Comparison of ENCODE assay signal across 37 cellular contexts in the genomic region with DNA sequence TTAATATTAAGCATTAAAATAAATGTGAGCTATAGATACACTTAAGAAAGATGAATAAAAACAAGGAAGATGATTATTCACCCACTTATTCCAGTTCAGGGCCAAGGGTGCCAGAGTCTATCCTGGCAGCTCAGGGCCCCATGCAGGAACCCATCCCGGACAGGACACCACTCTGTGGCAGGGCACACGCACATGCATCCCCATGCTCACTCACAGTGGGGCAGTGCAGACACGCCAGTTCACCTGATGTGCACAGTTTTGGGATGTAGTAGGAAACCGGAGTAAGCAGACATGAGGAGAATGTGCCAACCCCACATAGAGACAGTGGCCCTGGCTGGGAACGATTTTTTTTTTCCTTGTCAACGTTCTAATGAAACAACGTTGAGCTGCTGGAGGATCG.
"Had no signal": no experiment of that assay in that cellular context is flagged by ENCODE, and none has a peak within 500 bp of the region (broad histone marks: within the 10 kb centered on the region; RNA-seq: fewer than 3 reads in every experiment).

No MANE protein-coding gene starts in this region.

- H3K9me3 ChIP-seq: adrenal gland, body of pancreas, breast epithelium had no signal

- DNase-seq: activated B cell treated with CpG ODN at 0.5 μM for 24 hours; activated CD4-positive, alpha-beta memory T cell treated with anti-CD3 and anti-CD28 coated beads for 36 hours; activated CD4-positive, alpha-beta T cell treated with anti-CD3 and anti-CD28 coated beads for 4 hours; activated CD4-positive, alpha-beta T cell treated with anti-CD3 and anti-CD28 coated beads, Interleukin-2, amount 10 ng/mL, durations not matched to agents 24 days and 14 days; activated CD4-positive, alpha-beta T cell treated with anti-CD3 and anti-CD28 coated beads, Interleukin-2, amount 50 U/mL, for 1 hour; activated CD4-positive, alpha-beta T cell treated with anti-CD3 and anti-CD28 coated beads, Interleukin-2, amount 50 U/mL, for 4 hours; activated CD4-positive, CD25-positive, alpha-beta regulatory T cell treated with anti-CD3 and anti-CD28 coated beads, Interleukin-2, amount 50 U/mL, for 72 hours; activated CD8-positive, alpha-beta memory T cell treated with anti-CD3 and anti-CD28 coated beads, Interleukin-2, amount 50 U/mL, for 4 hours; activated CD8-positive, alpha-beta T cell treated with anti-CD3 and anti-CD28 coated beads for 36 hours; activated effector memory CD4-positive, alpha-beta T cell treated with anti-CD3 and anti-CD28 coated beads, Interleukin-2, amount 50 U/mL, for 16 hours; activated gamma-delta T cell treated with Interleukin-2 at 50 U/mL for 16 hours; activated naive CD4-positive, alpha-beta T cell; activated naive CD4-positive, alpha-beta T cell treated with anti-CD3 and anti-CD28 coated beads for 36 hours; activated naive CD4-positive, alpha-beta T cell treated with anti-CD3 and anti-CD28 coated beads, Interleukin-2, amount 50 U/mL, for 16 hours; activated naive CD8-positive, alpha-beta T cell treated with anti-CD3 and anti-CD28 coated beads for 36 hours; activated T-cell treated with anti-CD3 and anti-CD28 coated beads for 4 hours; activated T-cell treated with anti-CD3 and anti-CD28 coated beads, Interleukin-2, amount 50 U/mL, for 1 hour; activated T-cell treated with anti-CD3 and anti-CD28 coated beads, Interleukin-2, amount 50 U/mL, for 4 hours; activated T-cell treated with anti-CD3 and anti-CD28 coated beads, Interleukin-2, amount 50 U/mL, for 72 hours; adrenal gland; amniotic stem cell; aorta; body of pancreas; brain microvascular endothelial cell; central memory CD4-positive, alpha-beta T cell; T-helper 1 cell; T-helper 2 cell; T-helper 9 cell had no signal

- ATAC-seq: activated CD8-positive, alpha-beta T cell treated with anti-CD3 and anti-CD28 coated beads for 36 hours; activated naive CD4-positive, alpha-beta T cell treated with anti-CD3 and anti-CD28 coated beads, Interleukin-2, amount 50 U/mL, for 72 hours; activated T-cell treated with anti-CD3 and anti-CD28 coated beads, Interleukin-2, amount 50 U/mL, for 4 hours; activated T-cell treated with anti-CD3 and anti-CD28 coated beads, Interleukin-2, amount 50 U/mL, for 72 hours; activated T-helper 17 cell treated with anti-CD3 and anti-CD28 coated beads, Interleukin-2, amount 50 U/mL, for 72 hours; body of pancreas had no signal

- H3K9me3 Mint-ChIP-seq: activated B cell treated with CpG ODN at 0.5 μM for 24 hours; activated CD4-positive, alpha-beta memory T cell treated with anti-CD3 and anti-CD28 coated beads for 36 hours; activated CD4-positive, alpha-beta T cell treated with anti-CD3 and anti-CD28 coated beads, Interleukin-2, amount 10 ng/mL, durations not matched to agents 24 days and 14 days; activated CD8-positive, alpha-beta T cell treated with anti-CD3 and anti-CD28 coated beads for 36 hours; activated naive CD4-positive, alpha-beta T cell treated with anti-CD3 and anti-CD28 coated beads for 36 hours; activated naive CD4-positive, alpha-beta T cell treated with anti-CD3 and anti-CD28 coated beads, Interleukin-2, amount 50 U/mL, for 72 hours; activated naive CD8-positive, alpha-beta T cell treated with anti-CD3 and anti-CD28 coated beads for 36 hours; activated T-cell treated with anti-CD3 and anti-CD28 coated beads, Interleukin-2, amount 50 U/mL, for 4 hours; activated T-cell treated with anti-CD3 and anti-CD28 coated beads, Interleukin-2, amount 50 U/mL, for 72 hours; activated T-helper 1 cell treated with anti-CD3 and anti-CD28 coated beads, Interleukin-12 subunit alpha, Interleukin-12 subunit beta, Interleukin-2, Interleukin-4 antibody, amounts not matched to agents 30 ng/mL and 10 ng/mL and 1 ng/mL, durations not matched to agents 14 hours and 24 hours and 36 hours; activated T-helper 17 cell treated with anti-CD3 and anti-CD28 coated beads, Interleukin-2, amount 50 U/mL, for 72 hours; T-helper 1 cell treated with Interleukin-12 subunit alpha and Interleukin-12 subunit beta and Interleukin-4 antibody, amounts not matched to agents 30 μg/mL and 1 μg/mL, for 36 hours; T-helper 2 cell treated with Interferon-gamma antibody and Interleukin-4, amounts not matched to agents 5 μg/mL and 100 μg/mL, for 36 hours had no signal

- H3K27me3 ChIP-seq: adrenal gland, body of pancreas, brain microvascular endothelial cell, breast epithelium had no signal

- H3K4me3 Mint-ChIP-seq: activated B cell treated with CpG ODN at 0.5 μM for 24 hours; activated CD4-positive, alpha-beta memory T cell treated with anti-CD3 and anti-CD28 coated beads for 36 hours; activated CD4-positive, alpha-beta T cell treated with anti-CD3 and anti-CD28 coated beads, Interleukin-2, amount 10 ng/mL, durations not matched to agents 24 days and 14 days; activated CD8-positive, alpha-beta T cell treated with anti-CD3 and anti-CD28 coated beads for 36 hours; activated naive CD4-positive, alpha-beta T cell treated with anti-CD3 and anti-CD28 coated beads for 36 hours; activated naive CD8-positive, alpha-beta T cell treated with anti-CD3 and anti-CD28 coated beads for 36 hours; activated T-cell treated with anti-CD3 and anti-CD28 coated beads, Interleukin-2, amount 50 U/mL, for 4 hours; activated T-cell treated with anti-CD3 and anti-CD28 coated beads, Interleukin-2, amount 50 U/mL, for 72 hours; activated T-helper 1 cell treated with anti-CD3 and anti-CD28 coated beads, Interleukin-12 subunit alpha, Interleukin-12 subunit beta, Interleukin-2, Interleukin-4 antibody, amounts not matched to agents 30 ng/mL and 10 ng/mL and 1 ng/mL, durations not matched to agents 14 hours and 24 hours and 36 hours; activated T-helper 17 cell treated with anti-CD3 and anti-CD28 coated beads, Interleukin-2, amount 50 U/mL, for 72 hours; T-helper 1 cell treated with Interleukin-12 subunit alpha and Interleukin-12 subunit beta and Interleukin-4 antibody, amounts not matched to agents 30 μg/mL and 1 μg/mL, for 36 hours; T-helper 2 cell treated with Interferon-gamma antibody and Interleukin-4, amounts not matched to agents 5 μg/mL and 100 μg/mL, for 36 hours had no signal

- H3K27ac Mint-ChIP-seq: activated B cell treated with CpG ODN at 0.5 μM for 24 hours; activated CD4-positive, alpha-beta memory T cell treated with anti-CD3 and anti-CD28 coated beads for 36 hours; activated CD4-positive, alpha-beta T cell treated with anti-CD3 and anti-CD28 coated beads, Interleukin-2, amount 10 ng/mL, durations not matched to agents 24 days and 14 days; activated naive CD4-positive, alpha-beta T cell treated with anti-CD3 and anti-CD28 coated beads for 36 hours; activated naive CD8-positive, alpha-beta T cell treated with anti-CD3 and anti-CD28 coated beads for 36 hours; activated T-cell treated with anti-CD3 and anti-CD28 coated beads, Interleukin-2, amount 50 U/mL, for 72 hours; activated T-helper 1 cell treated with anti-CD3 and anti-CD28 coated beads, Interleukin-12 subunit alpha, Interleukin-12 subunit beta, Interleukin-2, Interleukin-4 antibody, amounts not matched to agents 30 ng/mL and 10 ng/mL and 1 ng/mL, durations not matched to agents 14 hours and 24 hours and 36 hours; T-helper 1 cell treated with Interleukin-12 subunit alpha and Interleukin-12 subunit beta and Interleukin-4 antibody, amounts not matched to agents 30 μg/mL and 1 μg/mL, for 36 hours; T-helper 2 cell treated with Interferon-gamma antibody and Interleukin-4, amounts not matched to agents 5 μg/mL and 100 μg/mL, for 36 hours had no signal

- H3K27me3 Mint-ChIP-seq: activated B cell treated with CpG ODN at 0.5 μM for 24 hours; activated CD4-positive, alpha-beta memory T cell treated with anti-CD3 and anti-CD28 coated beads for 36 hours; activated CD4-positive, alpha-beta T cell treated with anti-CD3 and anti-CD28 coated beads, Interleukin-2, amount 10 ng/mL, durations not matched to agents 24 days and 14 days; activated CD8-positive, alpha-beta T cell treated with anti-CD3 and anti-CD28 coated beads for 36 hours; activated naive CD8-positive, alpha-beta T cell treated with anti-CD3 and anti-CD28 coated beads for 36 hours; activated T-helper 17 cell treated with anti-CD3 and anti-CD28 coated beads, Interleukin-2, amount 50 U/mL, for 72 hours had no signal

- FAIRE-seq: astrocyte, TTC549 had no signal

- H3K27ac ChIP-seq: adrenal gland, body of pancreas, brain microvascular endothelial cell, breast epithelium, VCaP had no signal

- H3K4me1 Mint-ChIP-seq: activated B cell treated with CpG ODN at 0.5 μM for 24 hours; activated CD4-positive, alpha-beta T cell treated with anti-CD3 and anti-CD28 coated beads, Interleukin-2, amount 10 ng/mL, durations not matched to agents 24 days and 14 days; activated naive CD8-positive, alpha-beta T cell treated with anti-CD3 and anti-CD28 coated beads for 36 hours; activated T-helper 17 cell treated with anti-CD3 and anti-CD28 coated beads, Interleukin-2, amount 50 U/mL, for 72 hours had no signal

- H3K4me1 ChIP-seq: adrenal gland, body of pancreas, breast epithelium had no signal

- H3K4me3 ChIP-seq: adrenal gland, body of pancreas, breast epithelium had no signal
